18 cellular contexts compared by ENCODE assay signal in the genomic region with DNA sequence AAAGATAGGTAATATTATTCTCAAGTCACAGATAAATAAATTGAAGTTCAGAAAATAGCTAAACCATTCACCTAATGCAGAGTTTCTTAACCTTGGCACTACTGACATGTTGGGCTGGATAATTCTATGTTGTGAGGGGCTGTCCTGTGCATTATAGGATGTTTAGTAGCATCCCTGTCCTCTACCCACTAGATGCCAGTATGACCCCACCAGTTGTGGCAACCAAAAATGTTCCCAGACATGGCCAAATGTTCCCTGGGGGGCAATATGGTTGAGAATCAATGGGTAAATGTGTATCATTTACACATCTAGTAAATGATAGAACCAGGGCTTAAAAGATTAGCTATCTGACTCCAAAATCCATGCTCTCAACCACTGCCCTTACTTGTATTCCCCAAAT.
DNase-seq lines count a peak whose midpoint lies in the region; ATAC-seq, FAIRE-seq and TF ChIP-seq lines count a peak whose summit lies in the region.
"Had no signal": no experiment of that assay in that cellular context is flagged by ENCODE, and none has a peak within 500 bp of the region (broad histone marks: within the 10 kb centered on the region; RNA-seq: fewer than 3 reads in every experiment).

No MANE protein-coding gene starts in this region.

- CTCF ChIA-PET in A549 (lab: Yijun Ruan, JAX): no interaction called here

- no peak overlapping the region for H3K27ac Mint-ChIP-seq in astrocyte (ENCODE audit: unreplicated experiment)
- no peak overlapping the region for H3K27ac Mint-ChIP-seq in stimulated activated naive CD8-positive, alpha-beta T cell treated with anti-CD3 and anti-CD28 coated beads, Interleukin-15, amount 100 ng/mL, for 72 hours

- POLR2A ChIA-PET in A549 (lab: Yijun Ruan, JAX): no interaction called here

- H3K36me3 ChIP-seq in astrocyte (ENCODE audit: insufficient read depth, low read length): no peaks in the 10 kb centered on the region
- no peaks in the 10 kb centered on the region for H3K36me3 ChIP-seq in osteoblast (ENCODE audit: insufficient read depth, low read length)
- H3K36me3 ChIP-seq: BLaER1 had no signal

- no peak overlapping the region for H3K9ac ChIP-seq in astrocyte (ENCODE audit: low read length)
- H3K9ac ChIP-seq: BLaER1, SK-N-SH had no signal

- H2AFZ ChIP-seq in astrocyte (ENCODE audit: low read depth, low read length) (no peak overlapping the region), osteoblast (ENCODE audit: low read length) (no peak overlapping the region)

- no peak for TF ChIP-seq EP300 in A549 (IDR thresholded peaks at IDR 0.05)

- H4K20me1 ChIP-seq in astrocyte (ENCODE audit: insufficient read depth, low read length): no peaks in the 10 kb centered on the region
- H4K20me1 ChIP-seq in osteoblast (ENCODE audit: insufficient read depth, low read length): no peaks in the 10 kb centered on the region

- H3K4me1 Mint-ChIP-seq in astrocyte (ENCODE audit: low read depth, unreplicated experiment): peaks cover 10% of the 10 kb centered on the region
- no peaks in the 10 kb centered on the region for H3K4me1 Mint-ChIP-seq in stimulated activated naive CD8-positive, alpha-beta T cell treated with anti-CD3 and anti-CD28 coated beads, Interleukin-15, amount 100 ng/mL, for 72 hours

- H3K4me3 ChIP-seq in A549 (no peak overlapping the region), astrocyte (ENCODE audit: insufficient read depth, low read depth, low read length) (no peak overlapping the region), osteoblast (ENCODE audit: insufficient read depth, low read length) (no peak overlapping the region)
- H3K4me3 ChIP-seq: BLaER1, GM12878, K562 had no signal

- H3K9me3 ChIP-seq in A549 (no peaks in the 10 kb centered on the region), astrocyte (ENCODE audit: insufficient read depth, low read depth, low read length) (no peaks in the 10 kb centered on the region), osteoblast (ENCODE audit: low read depth, low read length) (no peaks in the 10 kb centered on the region)
- H3K9me3 ChIP-seq: SK-N-SH had no signal

- H3K27me3 Mint-ChIP-seq in astrocyte (ENCODE audit: low read depth, unreplicated experiment): no peaks in the 10 kb centered on the region
- no peaks in the 10 kb centered on the region for H3K27me3 Mint-ChIP-seq in stimulated activated naive CD8-positive, alpha-beta T cell treated with anti-CD3 and anti-CD28 coated beads, Interleukin-15, amount 100 ng/mL, for 72 hours

- DNase-seq in A549 (ENCODE audit: low read depth in 1 of 2, low spot score in 1 of 2) (no peak), ELR (ENCODE audit: low read depth) (peak; percentile 22), astrocyte (ENCODE audit: low read depth) (no peak), foreskin keratinocyte (no peak), osteoblast (ENCODE audit: insufficient read length, low spot score, missing footprints) (no peak)
- no peak for DNase-seq in stimulated activated naive CD8-positive, alpha-beta T cell treated with anti-CD3 and anti-CD28 coated beads, Interleukin-15, amount 100 ng/mL, for 72 hours
- DNase-seq: ACHN, NCI-H1436 treated with DMSO at 0.1 percent for 48 hours, NCI-H2081 treated with DMSO at 0.1 percent for 48 hours, NCI-H226, NCI-H526, SK-N-SH had no signal

- TF ChIP-seq POLR2A in A549 (IDR thresholded peaks at IDR 0.05; ENCODE audit: low read length): no peak

- H3K4me1 ChIP-seq in A549: peaks cover 25% of the 10 kb centered on the region
- H3K4me1 ChIP-seq in astrocyte (ENCODE audit: insufficient read depth, low read length): peaks cover 6% of the 10 kb centered on the region
- H3K4me1 ChIP-seq in foreskin keratinocyte: peaks cover 14% of the 10 kb centered on the region
- no peaks in the 10 kb centered on the region for H3K4me1 ChIP-seq in osteoblast (ENCODE audit: insufficient read depth, low read length)
- H3K4me1 ChIP-seq: BLaER1 had no signal

- FAIRE-seq in A549 (lab: Jason Lieb, UNC) (peak; percentile 86), astrocyte (lab: Jason Lieb, UNC) (peak; percentile 77)
- FAIRE-seq: GM12878, HTR-8/SVneo, K562 had no signal

- no peaks in the 10 kb centered on the region for H3K9me3 Mint-ChIP-seq in astrocyte (ENCODE audit: unreplicated experiment)
- no peaks in the 10 kb centered on the region for H3K9me3 Mint-ChIP-seq in stimulated activated naive CD8-positive, alpha-beta T cell treated with anti-CD3 and anti-CD28 coated beads, Interleukin-15, amount 100 ng/mL, for 72 hours

- no peaks in the 10 kb centered on the region for H3K27me3 ChIP-seq in astrocyte (ENCODE audit: insufficient read depth, low read length)
- H3K27me3 ChIP-seq in foreskin keratinocyte: no peaks in the 10 kb centered on the region
- peaks cover 15% of the 10 kb centered on the region for H3K27me3 ChIP-seq in osteoblast (ENCODE audit: insufficient read depth, low read length)

- no peaks in the 10 kb centered on the region for H3K36me3 Mint-ChIP-seq in astrocyte (ENCODE audit: low read depth, unreplicated experiment)

- H3K4me3 Mint-ChIP-seq in astrocyte (ENCODE audit: unreplicated experiment): no peak overlapping the region
- no peak overlapping the region for H3K4me3 Mint-ChIP-seq in stimulated activated naive CD8-positive, alpha-beta T cell treated with anti-CD3 and anti-CD28 coated beads, Interleukin-15, amount 100 ng/mL, for 72 hours

- TF ChIP-seq CTCF in A549 (IDR thresholded peaks at IDR 0.05) (no peak), astrocyte (IDR thresholded peaks at IDR 0.05; ENCODE audit: insufficient read depth, low read depth, low read length) (no peak), foreskin keratinocyte (conservative IDR thresholded peaks at IDR 0.05) (peak; percentile 29), osteoblast (IDR thresholded peaks at IDR 0.05; ENCODE audit: extremely low read depth, low read depth, low read length) (no peak)

- H3K27ac ChIP-seq in A549: peak overlapping the region in 1 of 2 experiments; percentile 82; a peak in 3 of 6 replicates
- H3K27ac ChIP-seq in astrocyte (ENCODE audit: low read depth, low read length): no peak overlapping the region
- no peak overlapping the region for H3K27ac ChIP-seq in foreskin keratinocyte
- H3K27ac ChIP-seq in osteoblast (ENCODE audit: low read depth, low read length): no peak overlapping the region
- H3K27ac ChIP-seq: BLaER1 had no signal

- H3K79me2 ChIP-seq in astrocyte (ENCODE audit: insufficient read depth, low read length): no peaks in the 10 kb centered on the region
- no peaks in the 10 kb centered on the region for H3K79me2 ChIP-seq in osteoblast (ENCODE audit: insufficient read depth, low read length)

- peak; percentile 40 to 49; a peak in 4 of 5 replicates for TF ChIP-seq RAD21 in A549 (conservative IDR thresholded peaks at IDR 0.05 in 1 of 2, IDR thresholded peaks at IDR 0.05 in 1 of 2)

- no peak for ATAC-seq in A549
- ATAC-seq in foreskin keratinocyte: no peak
- no peak for ATAC-seq in SK-N-SH treated with all-trans-retinoic acid at 6 μM for 48 hours
- no peak for ATAC-seq in stimulated activated naive CD8-positive, alpha-beta T cell treated with anti-CD3 and anti-CD28 coated beads, Interleukin-15, amount 100 ng/mL, for 72 hours
- ATAC-seq: GM12878, K562, Right ventricle myocardium inferior had no signal

- H3K4me2 ChIP-seq in A549 (no peak overlapping the region), astrocyte (ENCODE audit: low read length) (no peak overlapping the region), osteoblast (ENCODE audit: insufficient read depth, low read length) (no peak overlapping the region)
- H3K4me2 ChIP-seq: BLaER1, SK-N-SH had no signal

TF ChIP-seq in A549, 52 proteins besides CTCF, POLR2A, EP300 and RAD21 (continues in another document):
- 0 out of 3 replicates have a peak, but pooled peaks have one; percentile 14 for TF ChIP-seq SMC3 (IDR thresholded peaks at IDR 0.05)
- TF ChIP-seq, protein P1, sequence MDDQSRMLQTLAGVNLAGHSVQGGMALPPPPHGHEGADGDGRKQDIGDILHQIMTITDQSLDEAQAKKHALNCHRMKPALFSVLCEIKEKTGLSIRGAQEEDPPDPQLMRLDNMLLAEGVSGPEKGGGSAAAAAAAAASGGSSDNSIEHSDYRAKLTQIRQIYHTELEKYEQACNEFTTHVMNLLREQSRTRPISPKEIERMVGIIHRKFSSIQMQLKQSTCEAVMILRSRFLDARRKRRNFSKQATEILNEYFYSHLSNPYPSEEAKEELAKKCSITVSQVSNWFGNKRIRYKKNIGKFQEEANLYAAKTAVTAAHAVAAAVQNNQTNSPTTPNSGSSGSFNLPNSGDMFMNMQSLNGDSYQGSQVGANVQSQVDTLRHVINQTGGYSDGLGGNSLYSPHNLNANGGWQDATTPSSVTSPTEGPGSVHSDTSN (IDR thresholded peaks at IDR 0.05): no peak
- TF ChIP-seq, protein P2, sequence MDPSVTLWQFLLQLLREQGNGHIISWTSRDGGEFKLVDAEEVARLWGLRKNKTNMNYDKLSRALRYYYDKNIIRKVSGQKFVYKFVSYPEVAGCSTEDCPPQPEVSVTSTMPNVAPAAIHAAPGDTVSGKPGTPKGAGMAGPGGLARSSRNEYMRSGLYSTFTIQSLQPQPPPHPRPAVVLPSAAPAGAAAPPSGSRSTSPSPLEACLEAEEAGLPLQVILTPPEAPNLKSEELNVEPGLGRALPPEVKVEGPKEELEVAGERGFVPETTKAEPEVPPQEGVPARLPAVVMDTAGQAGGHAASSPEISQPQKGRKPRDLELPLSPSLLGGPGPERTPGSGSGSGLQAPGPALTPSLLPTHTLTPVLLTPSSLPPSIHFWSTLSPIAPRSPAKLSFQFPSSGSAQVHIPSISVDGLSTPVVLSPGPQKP (IDR thresholded peaks at IDR 0.05; ENCODE audit: low read depth, low read length): no peak

TF ChIP-seq in SK-N-SH treated with all-trans-retinoic acid at 6 μM for 48 hours, 23 proteins besides CTCF, POLR2A, EP300 and RAD21 (continues in another document):
- TF ChIP-seq ZFP3 (CRISPR knock-in tag; IDR thresholded peaks at IDR 0.05): no peak
- TF ChIP-seq, protein P3, sequence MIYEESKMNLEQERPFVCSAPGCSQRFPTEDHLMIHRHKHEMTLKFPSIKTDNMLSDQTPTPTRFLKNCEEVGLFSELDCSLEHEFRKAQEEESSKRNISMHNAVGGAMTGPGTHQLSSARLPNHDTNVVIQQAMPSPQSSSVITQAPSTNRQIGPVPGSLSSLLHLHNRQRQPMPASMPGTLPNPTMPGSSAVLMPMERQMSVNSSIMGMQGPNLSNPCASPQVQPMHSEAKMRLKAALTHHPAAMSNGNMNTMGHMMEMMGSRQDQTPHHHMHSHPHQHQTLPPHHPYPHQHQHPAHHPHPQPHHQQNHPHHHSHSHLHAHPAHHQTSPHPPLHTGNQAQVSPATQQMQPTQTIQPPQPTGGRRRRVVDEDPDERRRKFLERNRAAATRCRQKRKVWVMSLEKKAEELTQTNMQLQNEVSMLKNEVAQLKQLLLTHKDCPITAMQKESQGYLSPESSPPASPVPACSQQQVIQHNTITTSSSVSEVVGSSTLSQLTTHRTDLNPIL (CRISPR knock-in tag; IDR thresholded peaks at IDR 0.05; ENCODE audit: low read depth): no peak
- TF ChIP-seq ZNF565 (CRISPR knock-in tag; conservative IDR thresholded peaks at IDR 0.05; ENCODE audit: low read depth): no peak
